25 cellular contexts compared by ENCODE assay signal in the genomic region with DNA sequence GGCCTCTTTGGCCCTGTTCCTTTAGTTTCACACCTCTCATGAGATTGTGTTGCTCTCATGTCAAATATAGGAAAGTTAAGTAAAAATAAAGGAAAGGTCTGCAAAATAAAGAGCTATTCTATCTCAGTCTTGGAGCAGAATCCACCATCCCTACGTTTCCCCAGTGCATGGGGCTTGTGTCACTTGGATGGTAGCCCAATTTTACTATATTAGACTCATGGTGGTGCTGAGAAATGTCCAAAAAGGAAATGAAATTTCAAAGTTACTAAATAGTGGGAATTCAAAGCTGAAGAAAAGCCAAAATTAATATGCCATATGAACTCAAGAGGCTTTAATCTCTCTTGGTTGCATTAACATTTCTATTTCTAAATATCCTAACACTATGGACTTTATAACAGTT.
DNase-seq lines count a peak whose midpoint lies in the region; ATAC-seq and TF ChIP-seq lines count a peak whose summit lies in the region.
"Had no signal": no experiment of that assay in that cellular context is flagged by ENCODE, and none has a peak within 500 bp of the region (broad histone marks: within the 10 kb centered on the region; RNA-seq: fewer than 3 reads in every experiment).

No MANE protein-coding gene starts in this region.

- no peak overlapping the region for H3K27ac Mint-ChIP-seq in GM23338
- no peak overlapping the region for H3K27ac Mint-ChIP-seq in endothelial cell (ENCODE audit: unreplicated experiment)
- H3K27ac Mint-ChIP-seq in WTC11 = no peak overlapping the region
- H3K27ac Mint-ChIP-seq: CD8-positive, alpha-beta memory T cell had no signal

- H2AFZ ChIP-seq in GM23338 (peak overlapping the region; percentile 67; the same call in 1 of the 2 replicates), osteoblast (ENCODE audit: low read length) (peak overlapping the region; percentile 40)

- H3K4me2 ChIP-seq in GM23338 = no peak overlapping the region
- H3K4me2 ChIP-seq in osteoblast (ENCODE audit: insufficient read depth, low read length) = no peak overlapping the region

- H3K4me1 ChIP-seq in GM23338 (ENCODE audit: insufficient read depth) = no peaks in the 10 kb centered on the region
- H3K4me1 ChIP-seq in adipocyte (ENCODE audit: control insufficient read depth, insufficient read depth, low read length) = peaks cover 75% of the 10 kb centered on the region
- H3K4me1 ChIP-seq in osteoblast (ENCODE audit: insufficient read depth, low read length) = peaks cover 45% of the 10 kb centered on the region

- H4K20me1 ChIP-seq in GM23338 (replicated peaks; ENCODE audit: insufficient read depth) = no peaks in the 10 kb centered on the region
- H4K20me1 ChIP-seq in osteoblast (ENCODE audit: insufficient read depth, low read length) = no peaks in the 10 kb centered on the region

- peak overlapping the region; percentile 80 for H3K9ac ChIP-seq in adipocyte (ENCODE audit: low read length)

- intact Hi-C loops in left cardiac atrium (cut with DNase I) = no loop called here

- DNase-seq in GM23338 (ENCODE audit: low spot score) (no peak), adipocyte (ENCODE audit: low read depth) (no peak), fibroblast of mammary gland (ENCODE audit: low read depth) (peak; percentile 51), osteoblast (ENCODE audit: insufficient read length, low spot score, missing footprints) (no peak), endothelial cell (ENCODE audit: low spot score) (no peak), WTC11 (ENCODE audit: low spot score) (no peak), left cardiac atrium (no peak), WERI-Rb-1 (no peak)
- DNase-seq: AML-193; C1 segment of cervical spinal cord; Calu3; CD8-positive, alpha-beta memory T cell; GF-D8; H7; KBM-7; NCI-H1105; NCI-H2029 treated with DMSO at 0.1 percent for 48 hours; NCI-H345; NCI-H524; NCI-H774; NK-92 treated with Interleukin-12 subunit alpha and Interleukin-12 subunit beta, amount 100 ng/mL, for 24 hours; SHP77 treated with DMSO at 0.1 percent for 48 hours had no signal

- no peaks in the 10 kb centered on the region for H3F3A ChIP-seq in GM23338 (replicated peaks; ENCODE audit: low read depth)

- H3K4me3 Mint-ChIP-seq in GM23338 (no peak overlapping the region), endothelial cell (ENCODE audit: unreplicated experiment) (no peak overlapping the region), WTC11 (no peak overlapping the region)
- H3K4me3 Mint-ChIP-seq: CD8-positive, alpha-beta memory T cell had no signal

- H3K4me1 Mint-ChIP-seq in GM23338 (no peaks in the 10 kb centered on the region), endothelial cell (ENCODE audit: unreplicated experiment) (peaks cover 3% of the 10 kb centered on the region), WTC11 (0 out of 2 replicates have a peak, but pooled peaks cover 3% of the 10 kb centered on the region)
- H3K4me1 Mint-ChIP-seq: CD8-positive, alpha-beta memory T cell had no signal

- H3K79me2 ChIP-seq in GM23338 (replicated peaks; ENCODE audit: insufficient read depth) = no peaks in the 10 kb centered on the region
- no peaks in the 10 kb centered on the region for H3K79me2 ChIP-seq in osteoblast (ENCODE audit: insufficient read depth, low read length)

- POLR2A ChIA-PET in WTC11 (lab: Charles Lee) = no interaction called here

- H3K36me3 ChIP-seq in GM23338 (ENCODE audit: insufficient read depth) (no peaks in the 10 kb centered on the region), adipocyte (ENCODE audit: control insufficient read depth, insufficient read depth, low read length, severe bottlenecking) (no peaks in the 10 kb centered on the region), osteoblast (ENCODE audit: insufficient read depth, low read length) (no peaks in the 10 kb centered on the region), WERI-Rb-1 (no peaks in the 10 kb centered on the region)

- H3K27me3 Mint-ChIP-seq in GM23338 (ENCODE audit: insufficient read depth, low read depth, poor library complexity) (no peaks in the 10 kb centered on the region), endothelial cell (ENCODE audit: unreplicated experiment) (peaks cover 1% of the 10 kb centered on the region), WTC11 (ENCODE audit: low read depth) (no peaks in the 10 kb centered on the region)

- H3K9me3 Mint-ChIP-seq in GM23338 (no peaks in the 10 kb centered on the region), endothelial cell (ENCODE audit: unreplicated experiment) (no peaks in the 10 kb centered on the region), WTC11 (no peaks in the 10 kb centered on the region)
- H3K9me3 Mint-ChIP-seq: CD8-positive, alpha-beta memory T cell had no signal

- ATAC-seq in GM23338 (no peak), WTC11 (no peak), left cardiac atrium (no peak)
- ATAC-seq: HepG2 had no signal

- TF ChIP-seq CTCF in GM23338 (conservative IDR thresholded peaks at IDR 0.05; ENCODE audit: low read depth in 2 of 2) (no peak), fibroblast of mammary gland (conservative IDR thresholded peaks at IDR 0.05; ENCODE audit: control insufficient read depth, insufficient read depth, low read depth, low read length) (no peak), osteoblast (IDR thresholded peaks at IDR 0.05; ENCODE audit: extremely low read depth, low read depth, low read length) (no peak), endothelial cell (IDR thresholded peaks at IDR 0.05; ENCODE audit: unreplicated experiment) (no peak), WTC11 (IDR thresholded peaks at IDR 0.05) (no peak), WERI-Rb-1 (IDR thresholded peaks at IDR 0.05; ENCODE audit: low read depth, low read length) (no peak)

- H3K9me2 ChIP-seq in GM23338 (ENCODE audit: insufficient read depth) = no peaks in the 10 kb centered on the region

- H3K4me3 ChIP-seq in GM23338 (no peak overlapping the region), adipocyte (ENCODE audit: low read length) (peak overlapping the region; percentile 0), fibroblast of mammary gland (ENCODE audit: control insufficient read depth, low read depth, low read length) (no peak overlapping the region), osteoblast (ENCODE audit: insufficient read depth, low read length) (no peak overlapping the region), WERI-Rb-1 (ENCODE audit: low read depth, low read length) (no peak overlapping the region)

- H3K9me3 ChIP-seq in adipocyte (ENCODE audit: control insufficient read depth, low read length) (no peaks in the 10 kb centered on the region), osteoblast (ENCODE audit: low read depth, low read length) (no peaks in the 10 kb centered on the region), WERI-Rb-1 (ENCODE audit: severe bottlenecking) (no peaks in the 10 kb centered on the region)

- H3K36me3 Mint-ChIP-seq in GM23338 (ENCODE audit: low read depth) (no peaks in the 10 kb centered on the region), endothelial cell (ENCODE audit: low read depth, unreplicated experiment) (no peaks in the 10 kb centered on the region), WTC11 (no peaks in the 10 kb centered on the region)
- H3K36me3 Mint-ChIP-seq: CD8-positive, alpha-beta memory T cell had no signal

- H3K27me3 ChIP-seq in GM23338 (ENCODE audit: insufficient read depth) (no peaks in the 10 kb centered on the region), adipocyte (replicated peaks; ENCODE audit: control insufficient read depth, insufficient read depth, low read length) (no peaks in the 10 kb centered on the region), osteoblast (ENCODE audit: insufficient read depth, low read length) (no peaks in the 10 kb centered on the region), WERI-Rb-1 (ENCODE audit: insufficient read depth, low read depth, severe bottlenecking) (no peaks in the 10 kb centered on the region)

- H3K27ac ChIP-seq in GM23338 (ENCODE audit: low read depth) (no peak overlapping the region), osteoblast (ENCODE audit: low read depth, low read length) (peak overlapping the region; percentile 62), WERI-Rb-1 (no peak overlapping the region)
- H3K27ac ChIP-seq: HL-60, RWPE1 had no signal

- CTCF ChIA-PET in WTC11 (lab: Charles Lee) = no interaction called here

TF ChIP-seq in GM23338, 12 proteins besides CTCF, POLR2A, EP300 and RAD21 (continues in another document):
- TF ChIP-seq EZH2 (IDR thresholded peaks at IDR 0.05; ENCODE audit: low read depth, unreplicated experiment) (no peak), NANOG (IDR thresholded peaks at IDR 0.05; ENCODE audit: borderline replicate concordance) (no peak), ZNF114 (CRISPR knock-in tag; IDR thresholded peaks at IDR 0.05) (no peak), ZNF331 (CRISPR knock-in tag; IDR thresholded peaks at IDR 0.05; ENCODE audit: low read depth) (no peak)

TF ChIP-seq in WTC11, 78 proteins besides CTCF, POLR2A, EP300 and RAD21 (continues in another document):
- TF ChIP-seq ZNF219 (CRISPR knock-in tag; IDR thresholded peaks at IDR 0.05; ENCODE audit: borderline replicate concordance) = no peak
- no peak for TF ChIP-seq ZNF232 (CRISPR knock-in tag; IDR thresholded peaks at IDR 0.05)
- TF ChIP-seq ESRRA (CRISPR knock-in tag; IDR thresholded peaks at IDR 0.05; ENCODE audit: borderline replicate concordance) = no peak
- TF ChIP-seq MXD4 (CRISPR knock-in tag; IDR thresholded peaks at IDR 0.05; ENCODE audit: borderline replicate concordance) = no peak
- no peak for TF ChIP-seq ELF4 (CRISPR knock-in tag; IDR thresholded peaks at IDR 0.05; ENCODE audit: low read depth)
- TF ChIP-seq ETV6 (CRISPR knock-in tag; IDR thresholded peaks at IDR 0.05) = no peak
- TF ChIP-seq ZNF396 (CRISPR knock-in tag; IDR thresholded peaks at IDR 0.05; ENCODE audit: borderline replicate concordance) = no peak
- TF ChIP-seq PRRX2 (CRISPR knock-in tag; IDR thresholded peaks at IDR 0.05) = no peak
- no peak for TF ChIP-seq HMGA2 (CRISPR knock-in tag; IDR thresholded peaks at IDR 0.05)
- TF ChIP-seq, protein P1, sequence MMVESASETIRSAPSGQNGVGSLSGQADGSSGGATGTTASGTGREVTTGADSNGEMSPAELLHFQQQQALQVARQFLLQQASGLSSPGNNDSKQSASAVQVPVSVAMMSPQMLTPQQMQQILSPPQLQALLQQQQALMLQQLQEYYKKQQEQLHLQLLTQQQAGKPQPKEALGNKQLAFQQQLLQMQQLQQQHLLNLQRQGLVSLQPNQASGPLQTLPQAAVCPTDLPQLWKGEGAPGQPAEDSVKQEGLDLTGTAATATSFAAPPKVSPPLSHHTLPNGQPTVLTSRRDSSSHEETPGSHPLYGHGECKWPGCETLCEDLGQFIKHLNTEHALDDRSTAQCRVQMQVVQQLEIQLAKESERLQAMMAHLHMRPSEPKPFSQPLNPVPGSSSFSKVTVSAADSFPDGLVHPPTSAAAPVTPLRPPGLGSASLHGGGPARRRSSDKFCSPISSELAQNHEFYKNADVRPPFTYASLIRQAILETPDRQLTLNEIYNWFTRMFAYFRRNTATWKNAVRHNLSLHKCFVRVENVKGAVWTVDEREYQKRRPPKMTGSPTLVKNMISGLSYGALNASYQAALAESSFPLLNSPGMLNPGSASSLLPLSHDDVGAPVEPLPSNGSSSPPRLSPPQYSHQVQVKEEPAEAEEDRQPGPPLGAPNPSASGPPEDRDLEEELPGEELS (CRISPR knock-in tag; IDR thresholded peaks at IDR 0.05) = no peak
- TF ChIP-seq ZNF671 (CRISPR knock-in tag; IDR thresholded peaks at IDR 0.05) = no peak
- no peak for TF ChIP-seq SMAD3 (CRISPR knock-in tag; IDR thresholded peaks at IDR 0.05; ENCODE audit: borderline replicate concordance)
- no peak for TF ChIP-seq EMX1 (CRISPR knock-in tag; IDR thresholded peaks at IDR 0.05)
